19 cellular contexts compared by ENCODE assay signal in the genomic region with DNA sequence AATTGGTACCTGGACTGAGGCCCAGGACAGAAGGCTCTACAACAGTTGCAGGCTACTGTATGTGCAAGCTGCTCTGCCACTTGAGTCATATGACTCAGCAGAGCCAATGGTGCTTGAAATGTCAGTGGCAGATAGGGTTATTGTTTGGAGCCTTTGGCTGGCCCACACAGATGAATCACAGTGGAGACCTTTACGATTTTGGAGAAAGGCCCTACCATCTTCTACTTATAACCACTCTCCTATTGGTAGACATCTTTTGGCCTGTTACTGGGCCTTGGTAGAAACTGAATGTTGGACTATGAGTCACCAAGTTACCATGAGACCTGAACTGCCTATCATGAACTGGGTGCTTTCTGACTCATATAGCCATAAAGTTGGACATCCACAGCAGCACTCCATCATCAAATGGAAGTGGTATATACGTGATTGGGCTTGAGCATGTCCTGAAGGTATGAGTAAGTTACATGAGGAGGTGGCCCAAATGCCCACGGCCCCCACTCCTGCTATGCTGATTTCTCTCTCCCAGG.
DNase-seq lines count a peak whose midpoint lies in the region; ATAC-seq and TF ChIP-seq lines count a peak whose summit lies in the region.
"Had no signal": no experiment of that assay in that cellular context is flagged by ENCODE, and none has a peak within 500 bp of the region (broad histone marks: within the 10 kb centered on the region; RNA-seq: fewer than 3 reads in every experiment).

No MANE protein-coding gene starts in this region.

- no peaks in the 10 kb centered on the region for H3K9me3 Mint-ChIP-seq in nephron progenitor cell

- H3K4me1 ChIP-seq in heart left ventricle, result no peaks in the 10 kb centered on the region

- H3K27ac ChIP-seq in heart left ventricle (no peak overlapping the region), dorsolateral prefrontal cortex (no peak overlapping the region)

- no peak for TF ChIP-seq POLR2A in heart left ventricle (IDR thresholded peaks at IDR 0.05)

- 74 to 89% (median 85%) methylated on average over 3 of the region's 3 CpGs for WGBS in heart left ventricle, 4 donors

- intact Hi-C loops in heart left ventricle (cut with DNase I), result no loop called here
- intact Hi-C loops in dorsolateral prefrontal cortex (cut with DNase I), result no loop called here

- H3K27ac Mint-ChIP-seq in nephron progenitor cell, result no peak overlapping the region
- H3K27ac Mint-ChIP-seq: CD14-positive monocyte had no signal

- DNase-seq in DMS53 (lab: John Stamatoyannopoulos, UW) (peak; percentile 74), MG63 (peak; percentile 31), astrocyte of the hippocampus (ENCODE audit: low read depth, low spot score) (peak; percentile 2), iris pigment epithelial cell (ENCODE audit: low read depth) (peak; percentile 6), heart left ventricle (no peak), nephron progenitor cell (no peak), NCI-H187 (lab: John Stamatoyannopoulos, UW) (no peak), dorsolateral prefrontal cortex (no peak)
- DNase-seq: AML-193, COR-L47, DMS153, Karpas-422, NCI-H1105, NCI-H1694 treated with DMSO at 0.1 percent for 48 hours, NCI-H82, Right ventricle myocardium superior, SK-N-SH had no signal

- H3K4me3 ChIP-seq in MG63, result no peak overlapping the region
- no peak overlapping the region for H3K4me3 ChIP-seq in heart left ventricle
- no peak overlapping the region for H3K4me3 ChIP-seq in dorsolateral prefrontal cortex

- no peak overlapping the region for H3K4me3 Mint-ChIP-seq in nephron progenitor cell
- H3K4me3 Mint-ChIP-seq: CD14-positive monocyte had no signal

- H3K4me1 Mint-ChIP-seq in nephron progenitor cell, result no peaks in the 10 kb centered on the region
- H3K4me1 Mint-ChIP-seq: CD14-positive monocyte had no signal

- H3K27me3 Mint-ChIP-seq in nephron progenitor cell (ENCODE audit: low read depth, poor library complexity), result peaks cover 2% of the 10 kb centered on the region

- no peaks in the 10 kb centered on the region for H3K9me3 ChIP-seq in MG63
- H3K9me3 ChIP-seq in heart left ventricle, result no peaks in the 10 kb centered on the region
- H3K9me3 ChIP-seq: SK-N-SH had no signal

- no peak for ATAC-seq in heart left ventricle
- ATAC-seq: Panc1 had no signal

- no peaks in the 10 kb centered on the region for H3K27me3 ChIP-seq in MG63
- no peaks in the 10 kb centered on the region for H3K27me3 ChIP-seq in heart left ventricle
- H3K27me3 ChIP-seq in dorsolateral prefrontal cortex, result no peaks in the 10 kb centered on the region

- H3K36me3 Mint-ChIP-seq in nephron progenitor cell (ENCODE audit: low read depth), result no peaks in the 10 kb centered on the region
- H3K36me3 Mint-ChIP-seq: CD14-positive monocyte had no signal

- TF ChIP-seq CTCF in heart left ventricle (IDR thresholded peaks at IDR 0.05) (no peak), nephron progenitor cell (IDR thresholded peaks at IDR 0.05) (no peak), dorsolateral prefrontal cortex (IDR thresholded peaks at IDR 0.05 in 54 of 56, conservative IDR thresholded peaks at IDR 0.05 in 2 of 56; ENCODE audit: low read depth in 1 of 56, partially characterized antibody in 56 of 56) (no peak)

- H3K36me3 ChIP-seq in MG63 (no peaks in the 10 kb centered on the region), heart left ventricle (no peaks in the 10 kb centered on the region)

Comparison
In these comparisons a context has a peak if more than half of its experiments do, and no peak if none do; other contexts are left out.
1. DNase-seq: peak in DMS53 (single experiment), MG63 (single experiment), astrocyte of the hippocampus (single experiment) and iris pigment epithelial cell (single experiment); none in heart left ventricle (0 of 5), nephron progenitor cell (single experiment), NCI-H187 (0 of 2) and dorsolateral prefrontal cortex (0 of 10).